In genomic region chr12:72832024-72832423, GRCh38 we compare ENCODE assay signal across 24 cellular contexts.
DNase-seq lines count a peak whose midpoint lies in the region; ATAC-seq, FAIRE-seq and TF ChIP-seq lines count a peak whose summit lies in the region.
"Had no signal": no experiment of that assay in that cellular context is flagged by ENCODE, and none has a peak within 500 bp of the region (broad histone marks: within the 10 kb centered on the region; RNA-seq: fewer than 3 reads in every experiment).

No MANE protein-coding gene starts in this region.

- H3K9ac ChIP-seq in H1 (replicated peaks in 1 of 4; ENCODE audit: extremely low read depth in 1 of 4, low read depth in 3 of 4, low read length in 3 of 4) = no peak overlapping the region
- H3K9ac ChIP-seq: BLaER1 had no signal

- TF ChIP-seq POLR2A in H1 (IDR thresholded peaks at IDR 0.05; ENCODE audit: control extremely low read depth in 1 of 2, low read depth in 2 of 2, low read length in 2 of 2) = no peak

- H3K14ac ChIP-seq in H1 (ENCODE audit: insufficient read length) = no peak overlapping the region

- H4K8ac ChIP-seq in H1 (ENCODE audit: extremely low read depth, insufficient read depth, low read length) = no peak overlapping the region

- no peak for TF ChIP-seq EP300 in H1 (IDR thresholded peaks at IDR 0.05; ENCODE audit: borderline replicate concordance in 1 of 2, low read depth in 2 of 2, low read length in 2 of 2)

- no peak overlapping the region for H3K23ac ChIP-seq in H1 (ENCODE audit: insufficient read length)

- FAIRE-seq in H1 (lab: Jason Lieb, UNC) = no peak
- FAIRE-seq: RCC 7860 had no signal

- H2BK12ac ChIP-seq in H1 (ENCODE audit: low read depth, low read length) = peak overlapping the region; percentile 62; the same call in 1 of the 2 replicates

- CTCF ChIA-PET in H1 (lab: Charles Lee; ENCODE audit: partially characterized antibody) = no interaction called here
- CTCF ChIA-PET in activated CD8-positive, alpha-beta T cell treated with anti-CD3 and anti-CD28 coated beads for 36 hours (lab: Charles Lee) = no interaction called here

- H3K4me1 Mint-ChIP-seq in activated CD8-positive, alpha-beta T cell treated with anti-CD3 and anti-CD28 coated beads for 36 hours (ENCODE audit: low read depth) = no peaks in the 10 kb centered on the region

- WGBS in H1 (ENCODE audit: extremely low coverage in 1 of 2, insufficient coverage in 1 of 2, insufficient read length in 1 of 2, insufficient replicate concordance in 2 of 2, low coverage in 1 of 2, low lambda C conversion rate in 2 of 2, missing lambda C conversion rate in 1 of 2), 2 experiments = 85% methylated on average over 4 of the region's 4 CpGs; no CpG with 5 or more reads in 1 of the 2 experiments

- no peaks in the 10 kb centered on the region for H3K27me3 Mint-ChIP-seq in activated CD8-positive, alpha-beta T cell treated with anti-CD3 and anti-CD28 coated beads for 36 hours
- H3K27me3 Mint-ChIP-seq: CD4-positive, alpha-beta T cell had no signal

- H3K4me3 ChIP-seq in H1 (ENCODE audit: extremely low read depth in 1 of 4, insufficient read depth in 2 of 4, low read depth in 3 of 4, low read length in 4 of 4) = no peak overlapping the region
- H3K4me3 ChIP-seq: BLaER1, MG63 had no signal

- H3K9me3 Mint-ChIP-seq in activated CD8-positive, alpha-beta T cell treated with anti-CD3 and anti-CD28 coated beads for 36 hours = peaks cover 1% of the 10 kb centered on the region
- H3K9me3 Mint-ChIP-seq: H9, HFFc6 had no signal

- H3K18ac ChIP-seq in H1 (ENCODE audit: extremely low read depth, low read length) = no peak overlapping the region

- ATAC-seq in activated CD8-positive, alpha-beta T cell treated with anti-CD3 and anti-CD28 coated beads for 36 hours = no peak

- TF ChIP-seq CTCF in H1 (IDR thresholded peaks at IDR 0.05; ENCODE audit: control extremely low read depth in 1 of 3, insufficient read depth in 1 of 3, low read depth in 1 of 3, low read length in 3 of 3) = no peak
- no peak for TF ChIP-seq CTCF in activated CD8-positive, alpha-beta T cell treated with anti-CD3 and anti-CD28 coated beads for 36 hours (IDR thresholded peaks at IDR 0.05)

- no peak overlapping the region for H3K56ac ChIP-seq in H1 (replicated peaks; ENCODE audit: insufficient read length, low read depth, low read length)

- H3K36me3 ChIP-seq in H1 (ENCODE audit: control insufficient read depth in 2 of 4, insufficient read depth in 4 of 4, low read length in 3 of 4) = no peaks in the 10 kb centered on the region
- H3K36me3 ChIP-seq: BLaER1, MG63 had no signal

- POLR2A ChIA-PET in H1 (lab: Charles Lee; ENCODE audit: partially characterized antibody) = no interaction called here
- POLR2A ChIA-PET in activated CD8-positive, alpha-beta T cell treated with anti-CD3 and anti-CD28 coated beads for 36 hours (lab: Charles Lee) = no interaction called here

- H3K36me3 Mint-ChIP-seq in activated CD8-positive, alpha-beta T cell treated with anti-CD3 and anti-CD28 coated beads for 36 hours (ENCODE audit: low read depth) = no peaks in the 10 kb centered on the region

- H2BK20ac ChIP-seq in H1 (ENCODE audit: low read length) = no peak overlapping the region

- no peak overlapping the region for H2BK15ac ChIP-seq in H1 (ENCODE audit: low read length)

- DNase-seq in Ammon's horn (ENCODE audit: low spot score) (peak; percentile 42), M059J (ENCODE audit: low read depth) (peak; percentile 8), H1 (ENCODE audit: low read depth in 1 of 2, low spot score in 2 of 2) (no peak), mucosa of gallbladder (ENCODE audit: low spot score) (peak; percentile 16), DMS53 (lab: John Stamatoyannopoulos, UW) (no peak), OCI-M2 (lab: John Stamatoyannopoulos, UW; ENCODE audit: unreplicated experiment) (no peak)
- DNase-seq in activated CD8-positive, alpha-beta T cell treated with anti-CD3 and anti-CD28 coated beads for 36 hours = no peak
- DNase-seq: CD4-positive, alpha-beta T cell; COR-L47; DMS79 treated with DMSO at 0.1 percent for 48 hours; H9; HFFc6; Kasumi-1; MG63; NCI-H1417; NCI-H1694 treated with DMSO at 0.1 percent for 48 hours; NCI-H2081 treated with DMSO at 0.1 percent for 48 hours; NCI-H345; NCI-H524; NCI-H774; NK-92 treated with Interleukin-12 subunit alpha and Interleukin-12 subunit beta, amount 100 ng/mL, for 24 hours; SHP77 had no signal

- no peak overlapping the region for H2BK120ac ChIP-seq in H1 (replicated peaks; ENCODE audit: low read depth, low read length)

- H3K23me2 ChIP-seq in H1 (ENCODE audit: low read depth, low read length) = no peaks in the 10 kb centered on the region

- H4K5ac ChIP-seq in H1 (ENCODE audit: insufficient read length, low read depth, low read length) = no peak overlapping the region

- no peak overlapping the region for H3K27ac ChIP-seq in H1 (ENCODE audit: low read depth, low read length)
- H3K27ac ChIP-seq: BLaER1 had no signal

- no peak overlapping the region for H4K91ac ChIP-seq in H1 (replicated peaks; ENCODE audit: insufficient read length, low read length)

- intact Hi-C loops in activated CD8-positive, alpha-beta T cell treated with anti-CD3 and anti-CD28 coated beads for 36 hours (cut with micrococcal nuclease) = no loop called here

- no peak overlapping the region for H2AK5ac ChIP-seq in H1 (ENCODE audit: low read depth, low read length)

- no peaks in the 10 kb centered on the region for H3K9me3 ChIP-seq in H1 (ENCODE audit: insufficient read depth in 2 of 2, low read depth in 1 of 2, low read length in 1 of 2)
- H3K9me3 ChIP-seq: BLaER1, MG63 had no signal

- no peak overlapping the region for H2BK5ac ChIP-seq in H1 (ENCODE audit: low read depth, low read length)

- no peak overlapping the region for H3K27ac Mint-ChIP-seq in activated CD8-positive, alpha-beta T cell treated with anti-CD3 and anti-CD28 coated beads for 36 hours
- H3K27ac Mint-ChIP-seq: CD4-positive, alpha-beta T cell; HFFc6 had no signal

- H3K79me1 ChIP-seq in H1 (ENCODE audit: low read depth, low read length) = no peaks in the 10 kb centered on the region

- H3K4ac ChIP-seq in H1 (replicated peaks; ENCODE audit: insufficient read length, low read depth, low read length) = no peak overlapping the region

- no peak overlapping the region for H3K4me2 ChIP-seq in H1 (ENCODE audit: insufficient read depth in 1 of 2, low read depth in 2 of 2, low read length in 2 of 2)
- H3K4me2 ChIP-seq: BLaER1 had no signal

- no peak for TF ChIP-seq RAD21 in H1 (IDR thresholded peaks at IDR 0.05 in 1 of 2, conservative IDR thresholded peaks at IDR 0.05 in 1 of 2; ENCODE audit: low read depth in 2 of 2, low read length in 2 of 2)

- no peak overlapping the region for H3K4me3 Mint-ChIP-seq in activated CD8-positive, alpha-beta T cell treated with anti-CD3 and anti-CD28 coated beads for 36 hours
- H3K4me3 Mint-ChIP-seq: CD4-positive, alpha-beta T cell; H9; HFFc6 had no signal

- H2AFZ ChIP-seq in H1 (ENCODE audit: low read length) = no peak overlapping the region; the same call in 1 of the 2 replicates

- no peaks in the 10 kb centered on the region for H4K20me1 ChIP-seq in H1 (replicated peaks in 1 of 2; ENCODE audit: control insufficient read depth in 1 of 2, insufficient read depth in 2 of 2, low read length in 2 of 2)
- H4K20me1 ChIP-seq: BLaER1 had no signal

- no peaks in the 10 kb centered on the region for H3K4me1 ChIP-seq in H1 (replicated peaks in 1 of 4; ENCODE audit: control insufficient read depth in 3 of 4, insufficient read depth in 4 of 4, low read length in 3 of 4)
- H3K4me1 ChIP-seq: BLaER1 had no signal

- H3K79me2 ChIP-seq in H1 (ENCODE audit: control insufficient read depth in 1 of 2, insufficient read depth in 2 of 2, low read length in 2 of 2) = no peaks in the 10 kb centered on the region

- H3K27me3 ChIP-seq in H1 (replicated peaks in 1 of 4; ENCODE audit: control insufficient read depth in 3 of 4, extremely low read depth in 1 of 4, insufficient read depth in 3 of 4, low read length in 3 of 4) = no peaks in the 10 kb centered on the region
- H3K27me3 ChIP-seq: BLaER1, MG63 had no signal

TF ChIP-seq in H1, 55 proteins besides CTCF, POLR2A, EP300 and RAD21:
- TF ChIP-seq POLR2AphosphoS5 (IDR thresholded peaks at IDR 0.05; ENCODE audit: low read depth, low read length) (no peak), CBX5 (IDR thresholded peaks at IDR 0.05; ENCODE audit: low read depth, low read length) (no peak), NANOG (IDR thresholded peaks at IDR 0.05; ENCODE audit: insufficient read depth, low read depth, low read length, poor library complexity, severe bottlenecking) (no peak), EZH2 (IDR thresholded peaks at IDR 0.05; ENCODE audit: low read depth, low read length, severe bottlenecking) (no peak), MAX (IDR thresholded peaks at IDR 0.05) (no peak), CHD1 (IDR thresholded peaks at IDR 0.05; ENCODE audit: low read depth, low read length) (no peak), CEBPB (IDR thresholded peaks at IDR 0.05; ENCODE audit: low read depth, low read length) (no peak), ATF2 (IDR thresholded peaks at IDR 0.05; ENCODE audit: low read length) (no peak), KDM1A (IDR thresholded peaks at IDR 0.05; ENCODE audit: borderline replicate concordance, low read length) (no peak), BACH1 (IDR thresholded peaks at IDR 0.05; ENCODE audit: low read length) (no peak), USF2 (IDR thresholded peaks at IDR 0.05; ENCODE audit: low read length) (no peak), KDM4A (IDR thresholded peaks at IDR 0.05; ENCODE audit: low read depth, low read length, severe bottlenecking) (no peak)

Comparison
In these comparisons a context has a peak if more than half of its experiments do, and no peak if none do; other contexts are left out.
1. DNase-seq: peak in Ammon's horn (single experiment), M059J (single experiment) and mucosa of gallbladder (single experiment); none in H1 (0 of 2), activated CD8-positive, alpha-beta T cell treated with anti-CD3 and anti-CD28 coated beads for 36 hours (single experiment), DMS53 (single experiment) and OCI-M2 (single experiment).